13 cellular contexts compared by ENCODE assay signal in the genomic region with DNA sequence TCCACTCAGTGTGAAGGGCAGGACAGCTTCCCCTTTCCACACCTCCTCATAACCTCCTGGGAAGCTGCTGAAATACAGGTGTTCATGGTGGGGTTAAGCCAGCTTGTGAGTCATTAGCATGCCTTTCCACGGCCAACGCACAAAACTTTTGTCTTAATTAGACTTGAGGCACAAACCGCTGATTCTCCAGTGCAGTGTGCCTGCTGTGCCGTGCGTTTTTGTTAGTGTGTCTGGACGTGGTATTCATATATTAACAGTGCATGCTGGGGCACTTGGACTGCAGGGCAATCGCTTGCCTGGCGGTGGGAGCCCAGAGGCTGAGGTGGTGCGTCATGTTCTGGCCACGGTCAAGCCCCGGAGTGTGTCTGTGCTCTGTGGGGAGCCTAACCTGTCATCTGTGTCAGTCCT.
DNase-seq lines count a peak whose midpoint lies in the region; ATAC-seq and TF ChIP-seq lines count a peak whose summit lies in the region.
"Had no signal": no experiment of that assay in that cellular context is flagged by ENCODE, and none has a peak within 500 bp of the region (broad histone marks: within the 10 kb centered on the region; RNA-seq: fewer than 3 reads in every experiment).

No MANE protein-coding gene starts in this region.

- no peak overlapping the region for H2AK5ac ChIP-seq in IMR-90 (ENCODE audit: low read depth, low read length)

- POLR2A ChIA-PET in IMR-90 (lab: Charles Lee; ENCODE audit: unreplicated experiment): no interaction called here

- intact Hi-C loops in IMR-90 (cut with micrococcal nuclease): no loop called here
- intact Hi-C loops in heart right ventricle (cut with DNase I): loop anchor here in 4 of 10 donors (5.0 to 10.0 kb wide), 3 partner anchors 148 to 230 kb away; no protein-coding TSS in a partner anchor

- peaks cover 42 to 99% of the 10 kb centered on the region in 2 experiments for H3K79me1 ChIP-seq in IMR-90 (ENCODE audit: low read depth in 1 of 2, low read length in 2 of 2)

- TF ChIP-seq POLR2A in IMR-90 (IDR thresholded peaks at IDR 0.05; ENCODE audit: low read depth, low read length): no peak

- peak overlapping the region; percentile 24; the same call in 1 of the 2 replicates for H3K4ac ChIP-seq in IMR-90 (ENCODE audit: low read depth, low read length)

- H2BK5ac ChIP-seq in IMR-90 (ENCODE audit: low read depth, low read length, poor library complexity, severe bottlenecking): no peak overlapping the region

- WGBS in IMR-90 (ENCODE audit: extremely low coverage in 2 of 2, insufficient read length in 1 of 2), 2 experiments: 73% methylated on average over 6 of the region's 11 CpGs; no CpG with 5 or more reads in 1 of the 2 experiments
- 71 to 76% methylated on average over 11 of the region's 11 CpGs for WGBS in heart right ventricle, 2 donors

- peaks cover 24% of the 10 kb centered on the region for H3K4me1 ChIP-seq in IMR-90 (ENCODE audit: control insufficient read depth, insufficient read depth, low read length)
- peaks cover 14 to 61% (median 42%) of the 10 kb centered on the region in 9 donors for H3K4me1 ChIP-seq in heart right ventricle
- H3K4me1 ChIP-seq in skeletal muscle satellite cell (ENCODE audit: control insufficient read depth, insufficient read depth, low read length): peaks cover 23% of the 10 kb centered on the region

- no peak overlapping the region for H4K5ac ChIP-seq in IMR-90 (ENCODE audit: low read depth, low read length)

- peaks cover 92% of the 10 kb centered on the region for H4K20me1 ChIP-seq in IMR-90 (ENCODE audit: insufficient read depth, low read length)

- no peak for TF ChIP-seq RAD21 in IMR-90 (IDR thresholded peaks at IDR 0.05; ENCODE audit: low read length)

- H4K91ac ChIP-seq in IMR-90 (ENCODE audit: insufficient read depth, low read depth, low read length): peak overlapping the region; percentile 32; the same call in 1 of the 2 replicates

- in situ Hi-C loops in IMR-90 (cut with MboI; ENCODE audit: low sequenced_read_pairs): no loop called here

- DNase-seq in IMR-90 (peak; percentile 41), astrocyte of the hippocampus (ENCODE audit: low read depth, low spot score) (peak; percentile 93), heart right ventricle (no peak), NCI-H2029 treated with DMSO at 0.1 percent for 48 hours (lab: John Stamatoyannopoulos, UW) (no peak), iPS-NIHi11 (ENCODE audit: low spot score) (no peak), NOMO-1 treated with DMSO at 0.1 percent for 48 hours (lab: John Stamatoyannopoulos, UW; ENCODE audit: unreplicated experiment) (no peak)
- DNase-seq: activated CD4-positive, alpha-beta memory T cell treated with anti-CD3 and anti-CD28 coated beads, Interleukin-2, amount 10 ng/mL, durations not matched to agents 7 days and 5 days; activated effector memory CD4-positive, alpha-beta T cell treated with Interleukin-2 at 50 U/mL for 16 hours; CD8-positive, alpha-beta T cell; H7; NCI-H1048 had no signal

- H3K9me1 ChIP-seq in IMR-90 (ENCODE audit: insufficient read depth, low read length): peaks cover 36% of the 10 kb centered on the region

- H2BK120ac ChIP-seq in IMR-90 (ENCODE audit: low read depth, low read length): no peak overlapping the region

- no peaks in the 10 kb centered on the region for H3K27me3 ChIP-seq in IMR-90 (ENCODE audit: control insufficient read depth, insufficient read depth, low read length)
- no peaks in the 10 kb centered on the region for H3K27me3 ChIP-seq in heart right ventricle
- H3K27me3 ChIP-seq in skeletal muscle satellite cell (ENCODE audit: control insufficient read depth, insufficient read depth, low read length): no peaks in the 10 kb centered on the region

- no peak overlapping the region for H4K8ac ChIP-seq in IMR-90 (ENCODE audit: low read depth in 2 of 2, low read length in 2 of 2)

- H3K14ac ChIP-seq in IMR-90 (replicated peaks; ENCODE audit: low read depth, low read length): no peak overlapping the region; the same call in 1 of the 2 replicates

- no peak overlapping the region; the same call in 2 of the 3 replicates for H2BK15ac ChIP-seq in IMR-90 (ENCODE audit: low read depth, low read length)

- CTCF ChIA-PET in IMR-90 (lab: Yijun Ruan, JAX): interaction anchor here (1.0 kb wide), 1 partner anchor 30 kb away, joined by 3 read pairs; no protein-coding TSS in a partner anchor

- H3K9me3 ChIP-seq in IMR-90 (ENCODE audit: control insufficient read depth, insufficient read depth, low read length): no peaks in the 10 kb centered on the region
- H3K9me3 ChIP-seq in heart right ventricle: no peaks in the 10 kb centered on the region
- no peaks in the 10 kb centered on the region for H3K9me3 ChIP-seq in skeletal muscle satellite cell (replicated peaks; ENCODE audit: low read length)

- H3K4me3 ChIP-seq in IMR-90 (ENCODE audit: insufficient read depth, low read depth, low read length) (no peak overlapping the region), heart right ventricle (no peak overlapping the region), skeletal muscle satellite cell (ENCODE audit: low read length) (no peak overlapping the region)

- H3K9ac ChIP-seq in IMR-90 (ENCODE audit: low read depth, low read length) (no peak overlapping the region), skeletal muscle satellite cell (ENCODE audit: low read depth, low read length) (peak overlapping the region; percentile 20)

- no peak overlapping the region for H2AK9ac ChIP-seq in IMR-90 (replicated peaks; ENCODE audit: low read depth, low read length, poor library complexity)

- no peak for ATAC-seq in IMR-90 (ENCODE audit: low read depth)
- peak in 6 of 8 donors; percentile 6 to 41 (median 22) for ATAC-seq in heart right ventricle
- ATAC-seq: CD8-positive, alpha-beta T cell; Panc1 had no signal

- H2BK20ac ChIP-seq in IMR-90 (ENCODE audit: low read depth, low read length): no peak overlapping the region

- H3K4me2 ChIP-seq in IMR-90 (ENCODE audit: low read depth, low read length) (no peak overlapping the region), skeletal muscle satellite cell (ENCODE audit: low read length) (peak overlapping the region; percentile 53)

- H3K56ac ChIP-seq in IMR-90 (ENCODE audit: extremely low read depth, insufficient read depth, low read length): no peak overlapping the region

- peak overlapping the region; percentile 9 for H2AFZ ChIP-seq in IMR-90 (replicated peaks; ENCODE audit: low read length, poor library complexity)

- H3K36me3 ChIP-seq in IMR-90 (ENCODE audit: control insufficient read depth, insufficient read depth, low read length) (no peaks in the 10 kb centered on the region), heart right ventricle (no peaks in the 10 kb centered on the region), skeletal muscle satellite cell (ENCODE audit: insufficient read depth, low read length) (no peaks in the 10 kb centered on the region)

- H3K18ac ChIP-seq in IMR-90 (ENCODE audit: low read depth, low read length): no peak overlapping the region; the same call in 1 of the 2 replicates

- peak overlapping the region; percentile 10; the same call in 1 of the 2 replicates for H3K23ac ChIP-seq in IMR-90 (ENCODE audit: low read depth, low read length)

- TF ChIP-seq CTCF in IMR-90 (conservative IDR thresholded peaks at IDR 0.05; ENCODE audit: low read depth, low read length) (no peak), heart right ventricle (IDR thresholded peaks at IDR 0.05) (no peak)

- dilution Hi-C loops in IMR-90 (cut with HindIII; ENCODE audit: low sequenced_read_pairs, unreplicated experiment): no loop called here

- no TSS peak for BruUV-seq in IMR-90 (replicated peaks; lab: Mats Ljungman, UMichigan)

- H3K27ac ChIP-seq in IMR-90 (ENCODE audit: insufficient read depth, low read length) (no peak overlapping the region), heart right ventricle (peak overlapping the region in 4 of 10 donors; percentile 3 to 44 (median 28))

TF ChIP-seq in IMR-90, 13 proteins besides CTCF, POLR2A, EP300 and RAD21:
- no peak for TF ChIP-seq MAZ (IDR thresholded peaks at IDR 0.05; ENCODE audit: borderline replicate concordance, low read depth, low read length)
- 0 out of 2 replicates have a peak, but pooled peaks have one; percentile 3 for TF ChIP-seq FOS (IDR thresholded peaks at IDR 0.05; ENCODE audit: low read depth, low read length)
- TF ChIP-seq CEBPB (IDR thresholded peaks at IDR 0.05; ENCODE audit: low read depth, low read length): no peak

Comparison
In these comparisons a context has a peak if more than half of its experiments do, and no peak if none do; other contexts are left out.
1. DNase-seq: peak in IMR-90 (single experiment) and astrocyte of the hippocampus (single experiment); none in heart right ventricle (0 of 2), NCI-H2029 treated with DMSO at 0.1 percent for 48 hours (single experiment), iPS-NIHi11 (single experiment) and NOMO-1 treated with DMSO at 0.1 percent for 48 hours (single experiment).